ENCODE assay signal across 14 cellular contexts in genomic region chr4:7392438-7393374, GRCh38. TPM values are rescaled to one million over a fixed set of nuclear protein-coding genes. Genes with fewer than 3 reads are reported as not detected.
A peak's percentile ranks its signal among the peaks of the same experiment; 100 is the strongest.
DNase-seq lines count a peak whose midpoint lies in the region; ATAC-seq, FAIRE-seq and TF ChIP-seq lines count a peak whose summit lies in the region.
"Had no signal": no experiment of that assay in that cellular context is flagged by ENCODE, and none has a peak within 500 bp of the region (broad histone marks: within the 10 kb centered on the region; RNA-seq: fewer than 3 reads in every experiment).

No MANE protein-coding gene starts in this region.

- no peaks in the 10 kb centered on the region for H3K9me3 ChIP-seq in cardiac muscle cell (ENCODE audit: low read depth)
- H3K9me3 ChIP-seq in ovary, result no peaks in the 10 kb centered on the region
- no peaks in the 10 kb centered on the region for H3K9me3 ChIP-seq in kidney (ENCODE audit: control insufficient read depth in 1 of 2, low read length in 2 of 2)

- no peak overlapping the region for H3K27ac ChIP-seq in cardiac muscle cell
- no peak overlapping the region for H3K27ac ChIP-seq in ovary
- H3K27ac ChIP-seq in kidney (ENCODE audit: low read depth in 2 of 2, low read length in 2 of 2), result no peak overlapping the region

- no peak for TF ChIP-seq POLR2A in ovary (IDR thresholded peaks at IDR 0.05)

- H3K4me1 ChIP-seq in cardiac muscle cell (ENCODE audit: low read depth), result peaks cover 9% of the 10 kb centered on the region
- H3K4me1 ChIP-seq in ovary (ENCODE audit: insufficient read depth), result peaks cover 14% of the 10 kb centered on the region
- no peaks in the 10 kb centered on the region for H3K4me1 ChIP-seq in kidney (ENCODE audit: control insufficient read depth in 1 of 2, insufficient read depth in 1 of 2, low read depth in 1 of 2, low read length in 2 of 2)

- no peak for FAIRE-seq in D721Med (lab: Jason Lieb, UNC)
- no peak for FAIRE-seq in kidney (lab: Jason Lieb, UNC)
- FAIRE-seq: keratinocyte had no signal

- TF ChIP-seq EP300 in ovary (IDR thresholded peaks at IDR 0.05), result no peak

- no peaks in the 10 kb centered on the region for H3K36me3 ChIP-seq in cardiac muscle cell
- H3K36me3 ChIP-seq in ovary, result no peaks in the 10 kb centered on the region
- no peaks in the 10 kb centered on the region for H3K36me3 ChIP-seq in kidney (ENCODE audit: control insufficient read depth in 1 of 2, insufficient read depth in 2 of 2, low read length in 2 of 2)

- TF ChIP-seq CTCF in D721Med (IDR thresholded peaks at IDR 0.05; ENCODE audit: insufficient read depth, missing control alignments) (no peak), cardiac muscle cell (IDR thresholded peaks at IDR 0.05; ENCODE audit: low read depth, low read length) (peak; percentile 34), ovary (IDR thresholded peaks at IDR 0.05) (peak in 2 of 3 donors; percentile 14 to 33), kidney (IDR thresholded peaks at IDR 0.05; ENCODE audit: borderline replicate concordance, extremely low read depth, insufficient read depth) (no peak)

- no peak overlapping the region for H3K9ac ChIP-seq in kidney (ENCODE audit: low read length in 2 of 2)

- H3K4me3 ChIP-seq in cardiac muscle cell (no peak overlapping the region), ovary (no peak overlapping the region), kidney (ENCODE audit: low read length in 2 of 2) (no peak overlapping the region)

- intact Hi-C loops in ovary (cut with DNase I), result loop anchor here in 2 of 4 donors (5.0 kb wide), 1 partner anchor 200 kb away; the partner anchor contains the start of gene SORCS2 (in 2 of the 2)
- intact Hi-C loops in kidney (cut with DNase I), result no loop called here
- intact Hi-C loops in left colon (cut with DNase I, micrococcal nuclease), result no loop called here

- DNase-seq in D721Med (ENCODE audit: insufficient read length, low spot score) (peak; percentile 11), T1000 (lab: John Stamatoyannopoulos, UW) (peak; percentile 63), cardiac muscle cell (ENCODE audit: low read depth in 1 of 2, low spot score in 1 of 2) (peak in 1 of 2 donors; percentile 43), ovary (peak; percentile 65 to 78 (median 68)), AML-193 (lab: John Stamatoyannopoulos, UW) (no peak), kidney (no peak), left colon (no peak)
- DNase-seq: activated gamma-delta T cell, Calu3, HCEC 1CT, NCI-H1092 treated with DMSO at 0.1 percent for 48 hours had no signal

- 35 to 43% (median 36%) methylated on average over 31 of the region's 31 CpGs for WGBS in ovary, 3 donors

- H3K27me3 ChIP-seq in cardiac muscle cell, result no peaks in the 10 kb centered on the region
- H3K27me3 ChIP-seq in ovary, result no peaks in the 10 kb centered on the region

- ATAC-seq in left colon (no peak), GM19455 (IDR thresholded peaks at IDR 0.05; ENCODE audit: unreplicated experiment) (no peak)

RNA-seq across cellular contexts. Expression of gene PSAPL1, which starts 42.0 kb away (rescaled TPM):
- total RNA-seq in cardiac muscle cell, result 4.4 and 4.6 TPM in 2 replicates
- 3.5 and 5.9 TPM in 2 replicates for polyA plus RNA-seq in cardiac muscle cell
- total RNA-seq in ovary, result under 1 TPM in 1 of 7 donors, not detected in 6; 0.34 TPM
- not detected for polyA plus RNA-seq in ovary
- total RNA-seq in kidney, result not detected
- polyA plus RNA-seq in kidney (ENCODE audit: insufficient read depth, low read depth, low replicate concordance), result not detected
- not detected for total RNA-seq in left colon
- total RNA-seq: Calu3, renal cortical epithelial cell had no signal

Comparison
In these comparisons a context has a peak if more than half of its experiments do, and no peak if none do; other contexts are left out.
1. DNase-seq: peak in D721Med (single experiment), T1000 (single experiment) and ovary (5 of 5); none in AML-193 (0 of 2), kidney (single experiment) and left colon (0 of 2).
2. CTCF ChIP-seq: peak in cardiac muscle cell (single experiment) and ovary (2 of 3); none in D721Med (single experiment) and kidney (single experiment).